In the genomic region with DNA sequence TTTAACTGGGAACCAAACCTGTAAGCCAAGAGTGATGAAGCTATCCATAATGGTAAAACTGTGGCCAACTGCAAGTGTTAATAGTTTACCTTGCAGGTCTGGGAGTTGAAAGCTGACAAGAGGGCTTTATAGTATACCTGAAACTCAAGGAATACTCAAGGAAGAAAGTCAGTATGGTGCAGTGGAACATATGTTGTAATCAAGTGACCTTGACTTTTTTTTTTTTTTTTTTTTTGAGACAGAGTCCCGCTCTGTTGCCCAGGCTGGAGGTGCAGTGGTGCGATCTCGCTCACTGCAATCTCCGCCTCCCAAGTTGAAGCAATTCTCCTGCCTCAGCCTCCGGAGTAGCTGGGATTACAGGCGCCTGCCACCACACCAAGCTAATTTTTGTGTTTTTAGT, we compare ENCODE assay signal across 33 cellular contexts. TPM values are rescaled to one million over a fixed set of nuclear protein-coding genes. Genes with fewer than 3 reads are reported as not detected.
"Had no signal": no experiment of that assay in that cellular context is flagged by ENCODE, and none has a peak within 500 bp of the region (broad histone marks: within the 10 kb centered on the region; RNA-seq: fewer than 3 reads in every experiment).

No MANE protein-coding gene starts in this region.

- DNase-seq: naive thymus-derived CD8-positive, alpha-beta T cell; nephron progenitor cell; nucleus accumbens; pancreas; posterior cingulate gyrus; psoas muscle; right cardiac atrium; spleen; stimulated activated CD4-positive, alpha-beta T cell treated with anti-CD3 and anti-CD28 coated beads, Interleukin-12 subunit alpha, Interleukin-12 subunit beta, amount 100 ng/mL, for 4 hours; stimulated activated CD4-positive, alpha-beta T cell treated with anti-CD3 and anti-CD28 coated beads, Interleukin-1b, Interleukin-23, amount 100 ng/mL, for 48 hours; stimulated activated CD4-positive, alpha-beta T cell treated with anti-CD3 and anti-CD28 coated beads, Interleukin-4, amount 100 ng/mL, for 1 hour; stimulated activated CD4-positive, alpha-beta T cell treated with anti-CD3 and anti-CD28 coated beads, Interleukin-4, amount 100 ng/mL, for 4 hours; stimulated activated CD8-positive, alpha-beta memory T cell treated with anti-CD3 and anti-CD28 coated beads, Interleukin-4, amount 100 ng/mL, for 48 hours; stimulated activated naive CD4-positive, alpha-beta T cell; stimulated activated naive CD8-positive, alpha-beta T cell treated with anti-CD3 and anti-CD28 coated beads, Interleukin-15, amount 100 ng/mL, for 72 hours; stimulated activated naive CD8-positive, alpha-beta T cell treated with anti-CD3 and anti-CD28 coated beads, Interleukin-15, Interleukin-2, amounts not matched to agents 100 U/mL and 50 U/mL, for 24 hours; substantia nigra; testis; tibial artery; transverse colon; uterus had no signal

- ATAC-seq: naive thymus-derived CD8-positive, alpha-beta T cell; natural killer cell treated with Interleukin-12 subunit alpha and Interleukin-12 subunit beta and Interleukin-15 and Interleukin-18, amount 100 ng/mL, for 72 hours; psoas muscle; right cardiac atrium; sciatic nerve; stimulated activated memory B cell treated with anti-CD40 and anti-IgM and Interleukin-4, amounts not matched to agents 10 μg/mL and 1 μg/mL and 100 μg/mL, for 72 hours; stimulated activated naive CD8-positive, alpha-beta T cell treated with anti-CD3 and anti-CD28 coated beads, Interleukin-15, amount 100 ng/mL, for 72 hours; stimulated activated naive CD8-positive, alpha-beta T cell treated with anti-CD3 and anti-CD28 coated beads, Interleukin-15, Interleukin-2, amounts not matched to agents 100 U/mL and 50 U/mL, for 24 hours; upper lobe of right lung had no signal

- H3K27ac ChIP-seq: neutrophil, pancreas, psoas muscle, skin epidermis, spleen, suprapubic skin, testis, tibial artery, upper lobe of right lung, uterus had no signal

RNA-seq across cellular contexts. Expression of gene VIL1, which starts 27.6 kb away (rescaled TPM):
- total RNA-seq: naive thymus-derived CD8-positive, alpha-beta T cell; neural crest cell; omental fat pad; osteocyte; psoas muscle; right cardiac atrium; sciatic nerve; smooth muscle cell; upper lobe of right lung; urinary bladder had no signal
